8 cellular contexts compared by ENCODE assay signal in the genomic region with DNA sequence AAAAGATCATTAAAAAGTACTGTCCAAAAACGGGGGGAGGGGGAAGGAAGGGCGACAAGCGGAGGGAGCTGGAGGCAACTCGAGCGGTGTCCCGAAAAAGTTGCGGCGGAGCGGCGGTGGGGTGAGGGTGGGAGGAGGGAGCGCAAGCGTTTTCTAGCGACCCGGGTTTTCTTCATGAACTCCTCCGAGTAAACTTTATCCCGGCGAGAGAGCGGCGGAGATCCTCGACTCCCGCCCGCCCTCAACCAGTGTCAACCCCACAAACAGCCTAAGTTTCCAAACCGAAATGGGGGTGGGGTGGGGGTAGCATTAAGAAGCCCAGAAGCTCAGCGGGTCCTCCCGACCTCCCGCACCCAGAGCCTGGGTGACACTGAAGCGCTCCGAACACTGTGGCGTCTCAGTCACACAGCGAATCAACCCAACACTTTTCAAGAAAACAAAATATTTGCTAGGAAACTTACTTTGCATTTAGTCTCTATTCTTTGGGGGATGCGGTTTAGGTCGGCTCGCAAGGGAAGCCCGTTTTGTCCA.
DNase-seq lines count a peak whose midpoint lies in the region; ATAC-seq and TF ChIP-seq lines count a peak whose summit lies in the region.

No MANE protein-coding gene starts in this region.

- no peaks in the 10 kb centered on the region for H3K36me3 ChIP-seq in neuron (ENCODE audit: insufficient read depth, low read length)

- H2AFZ ChIP-seq in neuron (ENCODE audit: low read depth, low read length): peak overlapping the region; percentile 86

- H3K4me3 ChIP-seq in fibroblast of mammary gland (ENCODE audit: control insufficient read depth, low read depth, low read length) (peak overlapping the region; percentile 23), neuron (ENCODE audit: low read length) (peak overlapping the region; percentile 65)

- peak overlapping the region; percentile 69 for H3K4me3 Mint-ChIP-seq in activated CD4-positive, alpha-beta T cell treated with anti-CD3 and anti-CD28 coated beads for 36 hours

- H3K4me1 ChIP-seq in neuron (ENCODE audit: insufficient read depth, low read length): peaks cover 25% of the 10 kb centered on the region

- H3K27me3 Mint-ChIP-seq in activated CD4-positive, alpha-beta T cell treated with anti-CD3 and anti-CD28 coated beads for 36 hours: peaks cover 44% of the 10 kb centered on the region

- H3K27ac Mint-ChIP-seq in activated CD4-positive, alpha-beta T cell treated with anti-CD3 and anti-CD28 coated beads for 36 hours: peak overlapping the region; percentile 13

- peaks cover 2% of the 10 kb centered on the region for H3K36me3 Mint-ChIP-seq in activated CD4-positive, alpha-beta T cell treated with anti-CD3 and anti-CD28 coated beads for 36 hours (ENCODE audit: low read depth)

- H3K27me3 ChIP-seq in neuron (ENCODE audit: insufficient read depth, low read length): peaks cover 16% of the 10 kb centered on the region

- intact Hi-C loops in activated CD4-positive, alpha-beta T cell treated with anti-CD3 and anti-CD28 coated beads for 36 hours (cut with DNase I, micrococcal nuclease): loop anchor here (5.0 to 10.0 kb wide), 3 partner anchors 413 to 1631 kb away; a partner anchor contains a TSS

- POLR2A ChIA-PET in activated CD4-positive, alpha-beta T cell treated with anti-CD3 and anti-CD28 coated beads for 36 hours (lab: Charles Lee): no interaction called here

- TF ChIP-seq CTCF in fibroblast of mammary gland (conservative IDR thresholded peaks at IDR 0.05; ENCODE audit: control insufficient read depth, insufficient read depth, low read depth, low read length): no peak

- no peak for ATAC-seq in activated CD4-positive, alpha-beta T cell treated with anti-CD3 and anti-CD28 coated beads for 36 hours
- ATAC-seq in HG03354 (IDR thresholded peaks at IDR 0.05; ENCODE audit: poor library complexity, severe bottlenecking, unreplicated experiment): no peak

- peaks cover 22% of the 10 kb centered on the region for H3K4me1 Mint-ChIP-seq in activated CD4-positive, alpha-beta T cell treated with anti-CD3 and anti-CD28 coated beads for 36 hours

- no peak for DNase-seq in activated CD4-positive, alpha-beta T cell treated with anti-CD3 and anti-CD28 coated beads for 36 hours
- no peak for DNase-seq in activated CD4-positive, alpha-beta T cell treated with anti-CD3 and anti-CD28 coated beads for 1 hour
- peak; percentile 12 for DNase-seq in SW480 (ENCODE audit: low spot score)
- no peak for DNase-seq in fibroblast of mammary gland (ENCODE audit: low read depth)
- no peak for DNase-seq in NCI-H226
- DNase-seq in NCI-H2029 (lab: John Stamatoyannopoulos, UW): no peak

- H3K9me3 ChIP-seq in neuron (ENCODE audit: low read length): no peaks in the 10 kb centered on the region

- H3K9me3 Mint-ChIP-seq in activated CD4-positive, alpha-beta T cell treated with anti-CD3 and anti-CD28 coated beads for 36 hours (ENCODE audit: low read depth): no peaks in the 10 kb centered on the region

- CTCF ChIA-PET in activated CD4-positive, alpha-beta T cell treated with anti-CD3 and anti-CD28 coated beads for 36 hours (lab: Charles Lee): interaction anchor here (0.6 to 2.8 kb wide), 3 partner anchors 9 to 956 kb away, joined by 3 to 20 read pairs (median 3); no protein-coding TSS in a partner anchor
